In genomic region chr11:70167723-70168404, GRCh38 we compare ENCODE assay signal across 25 cellular contexts.
"Had no signal": no experiment of that assay in that cellular context is flagged by ENCODE, and none has a peak within 500 bp of the region (broad histone marks: within the 10 kb centered on the region; RNA-seq: fewer than 3 reads in every experiment).

No MANE protein-coding gene starts in this region.

- H3K27ac Mint-ChIP-seq: activated CD4-positive, alpha-beta memory T cell treated with anti-CD3 and anti-CD28 coated beads, Interleukin-2, amount 10 ng/mL, durations not matched to agents 7 days and 5 days; activated naive CD4-positive, alpha-beta T cell treated with anti-CD3 and anti-CD28 coated beads for 36 hours; activated naive CD8-positive, alpha-beta T cell treated with anti-CD3 and anti-CD28 coated beads, Interleukin-2, amount 10 ng/mL, durations not matched to agents 7 days and 5 days; activated T-cell treated with anti-CD3 and anti-CD28 coated beads, Interleukin-2, amount 50 U/mL, for 72 hours; mesothelial cell of epicardium; neural progenitor cell; progenitor cell of endocrine pancreas; stimulated activated naive CD8-positive, alpha-beta T cell treated with anti-CD3 and anti-CD28 coated beads, Interleukin-15, Interleukin-2, amounts not matched to agents 100 ng/mL and 50 ng/mL, for 24 hours; T-helper 17 cell had no signal

- H3K36me3 ChIP-seq: cardiac muscle cell, neural progenitor cell, spleen, vagina had no signal

- H3K4me3 Mint-ChIP-seq: activated CD4-positive, alpha-beta memory T cell treated with anti-CD3 and anti-CD28 coated beads, Interleukin-2, amount 10 ng/mL, durations not matched to agents 7 days and 5 days; activated naive CD4-positive, alpha-beta T cell treated with anti-CD3 and anti-CD28 coated beads for 36 hours; activated naive CD8-positive, alpha-beta T cell treated with anti-CD3 and anti-CD28 coated beads, Interleukin-2, amount 10 ng/mL, durations not matched to agents 7 days and 5 days; activated T-cell treated with anti-CD3 and anti-CD28 coated beads, Interleukin-2, amount 50 U/mL, for 72 hours; mesothelial cell of epicardium; naive thymus-derived CD8-positive, alpha-beta T cell; stimulated activated naive CD8-positive, alpha-beta T cell treated with anti-CD3 and anti-CD28 coated beads, Interleukin-15, Interleukin-2, amounts not matched to agents 100 ng/mL and 50 ng/mL, for 24 hours; T-helper 17 cell had no signal

- H2AFZ ChIP-seq: neural progenitor cell had no signal

- H3K4me1 Mint-ChIP-seq: activated CD4-positive, alpha-beta memory T cell treated with anti-CD3 and anti-CD28 coated beads, Interleukin-2, amount 10 ng/mL, durations not matched to agents 7 days and 5 days; activated naive CD8-positive, alpha-beta T cell treated with anti-CD3 and anti-CD28 coated beads, Interleukin-2, amount 10 ng/mL, durations not matched to agents 7 days and 5 days; naive thymus-derived CD8-positive, alpha-beta T cell; T-helper 17 cell had no signal

- H3K27me3 ChIP-seq: cardiac muscle cell, neural progenitor cell, vagina had no signal

- H3K36me3 Mint-ChIP-seq: activated naive CD8-positive, alpha-beta T cell treated with anti-CD3 and anti-CD28 coated beads, Interleukin-2, amount 10 ng/mL, durations not matched to agents 7 days and 5 days; naive thymus-derived CD8-positive, alpha-beta T cell; neural progenitor cell had no signal

- H3K27ac ChIP-seq: cardiac muscle cell, heart right ventricle, neural progenitor cell, spleen, suprapubic skin, vagina had no signal

- H3K9ac ChIP-seq: neural progenitor cell had no signal

- H3K9me3 ChIP-seq: heart right ventricle, spleen, suprapubic skin, vagina had no signal

- H3K27me3 Mint-ChIP-seq: activated naive CD8-positive, alpha-beta T cell treated with anti-CD3 and anti-CD28 coated beads, Interleukin-2, amount 10 ng/mL, durations not matched to agents 7 days and 5 days had no signal

- DNase-seq: activated CD4-positive, alpha-beta memory T cell treated with anti-CD3 and anti-CD28 coated beads, Interleukin-2, amount 10 ng/mL, durations not matched to agents 7 days and 5 days; activated CD4-positive, alpha-beta T cell treated with anti-CD3 and anti-CD28 coated beads for 48 hours; activated CD4-positive, CD25-positive, alpha-beta regulatory T cell; activated effector memory CD4-positive, alpha-beta T cell treated with Interleukin-2 at 50 U/mL for 16 hours; activated naive CD4-positive, alpha-beta T cell treated with anti-CD3 and anti-CD28 coated beads for 36 hours; activated naive CD8-positive, alpha-beta T cell treated with anti-CD3 and anti-CD28 coated beads, Interleukin-2, amount 10 ng/mL, durations not matched to agents 7 days and 5 days; activated T-cell treated with anti-CD3 and anti-CD28 coated beads, Interleukin-2, amount 50 U/mL, for 72 hours; amniotic stem cell; cortex of kidney; heart right ventricle; kidney; naive thymus-derived CD8-positive, alpha-beta T cell; spleen; stimulated activated CD4-positive, alpha-beta T cell treated with anti-CD3 and anti-CD28 coated beads, Interleukin-4, amount 100 ng/mL, for 1 hour; T-helper 17 cell; trophoblast cell had no signal

- H3K9me3 Mint-ChIP-seq: activated CD4-positive, alpha-beta memory T cell treated with anti-CD3 and anti-CD28 coated beads, Interleukin-2, amount 10 ng/mL, durations not matched to agents 7 days and 5 days; activated naive CD4-positive, alpha-beta T cell treated with anti-CD3 and anti-CD28 coated beads for 36 hours; activated naive CD8-positive, alpha-beta T cell treated with anti-CD3 and anti-CD28 coated beads, Interleukin-2, amount 10 ng/mL, durations not matched to agents 7 days and 5 days; activated T-cell treated with anti-CD3 and anti-CD28 coated beads, Interleukin-2, amount 50 U/mL, for 72 hours; mesothelial cell of epicardium; naive thymus-derived CD8-positive, alpha-beta T cell; neural progenitor cell; stimulated activated naive CD8-positive, alpha-beta T cell treated with anti-CD3 and anti-CD28 coated beads, Interleukin-15, Interleukin-2, amounts not matched to agents 100 ng/mL and 50 ng/mL, for 24 hours had no signal

- ATAC-seq: activated T-cell treated with anti-CD3 and anti-CD28 coated beads, Interleukin-2, amount 50 U/mL, for 72 hours; left lobe of liver; naive thymus-derived CD8-positive, alpha-beta T cell; T-helper 17 cell had no signal

- H3K4me2 ChIP-seq: neural progenitor cell had no signal

- H3K4me3 ChIP-seq: cardiac muscle cell, heart right ventricle, lung, neural progenitor cell, spleen, suprapubic skin, vagina had no signal

- H3K4me1 ChIP-seq: heart right ventricle, spleen, suprapubic skin, vagina had no signal
